In the genomic region with DNA sequence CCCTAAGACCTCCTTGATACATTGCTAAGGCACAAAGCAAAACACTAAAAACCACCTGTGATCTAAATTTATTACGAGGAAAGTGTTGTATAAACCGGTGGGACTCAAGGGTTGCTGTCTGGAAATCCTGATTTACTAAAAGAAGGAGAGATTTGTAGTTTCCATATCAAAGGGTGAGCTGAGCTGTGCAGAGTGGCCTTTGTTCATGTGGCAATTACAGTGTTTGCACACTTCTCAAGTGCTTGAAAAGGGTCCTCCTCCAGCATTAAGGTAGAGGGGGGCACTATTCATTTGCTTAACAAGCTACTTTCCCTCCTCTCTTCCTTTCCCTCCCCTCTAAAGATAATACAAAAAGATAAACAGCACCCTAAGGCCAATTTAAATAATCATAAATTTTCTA, we compare ENCODE assay signal across 22 cellular contexts.
DNase-seq lines count a peak whose midpoint lies in the region; TF ChIP-seq lines count a peak whose summit lies in the region.
"Had no signal": no experiment of that assay in that cellular context is flagged by ENCODE, and none has a peak within 500 bp of the region (broad histone marks: within the 10 kb centered on the region; RNA-seq: fewer than 3 reads in every experiment).

No MANE protein-coding gene starts in this region.

- DNase-seq in DMS153 (lab: John Stamatoyannopoulos, UW): peak; percentile 88
- DNase-seq in NCI-H1105 (lab: John Stamatoyannopoulos, UW): peak; percentile 70
- peak; percentile 54 to 92 for DNase-seq in NCI-H2081 (lab: John Stamatoyannopoulos, UW)
- peak; percentile 97 for DNase-seq in NCI-H748 treated with DMSO at 0.1 percent for 48 hours (lab: John Stamatoyannopoulos, UW)
- DNase-seq in T-helper 1 cell: no peak
- no peak for DNase-seq in GM20000 (ENCODE audit: low spot score)
- DNase-seq in NCI-H1048 (lab: John Stamatoyannopoulos, UW): no peak
- DNase-seq in middle frontal gyrus (ENCODE audit: extremely low spot score, low spot score): no peak
- DNase-seq: activated CD4-positive, alpha-beta T cell treated with anti-CD3 and anti-CD28 coated beads, Interleukin-2, amount 50 U/mL, for 48 hours; activated CD8-positive, alpha-beta memory T cell treated with anti-CD3 and anti-CD28 coated beads, Interleukin-2, amount 50 U/mL, for 4 hours; AML-193; aorta; CD8-positive, alpha-beta memory T cell; esophagus squamous epithelium; hippocampal formation; immature natural killer cell; mesendoderm; naive B cell; NCI-H524 treated with DMSO at 0.1 percent for 48 hours; stimulated activated CD4-positive, alpha-beta T cell treated with anti-CD3 and anti-CD28 coated beads, Interleukin-1b, Interleukin-23, amount 100 ng/mL, for 48 hours; substantia nigra; T-helper 9 cell had no signal

- TF ChIP-seq CTCF in GM20000 (IDR thresholded peaks at IDR 0.05; ENCODE audit: extremely low read depth, missing control alignments): no peak

Comparison
In these comparisons a context has a peak if more than half of its experiments do, and no peak if none do; other contexts are left out.
1. DNase-seq: peak in DMS153 (single experiment), NCI-H1105 (single experiment), NCI-H2081 (2 of 2) and NCI-H748 treated with DMSO at 0.1 percent for 48 hours (single experiment); none in T-helper 1 cell (0 of 5), GM20000 (single experiment), NCI-H1048 (single experiment) and middle frontal gyrus (single experiment).